Comparison of ENCODE assay signal across 14 cellular contexts in the genomic region with DNA sequence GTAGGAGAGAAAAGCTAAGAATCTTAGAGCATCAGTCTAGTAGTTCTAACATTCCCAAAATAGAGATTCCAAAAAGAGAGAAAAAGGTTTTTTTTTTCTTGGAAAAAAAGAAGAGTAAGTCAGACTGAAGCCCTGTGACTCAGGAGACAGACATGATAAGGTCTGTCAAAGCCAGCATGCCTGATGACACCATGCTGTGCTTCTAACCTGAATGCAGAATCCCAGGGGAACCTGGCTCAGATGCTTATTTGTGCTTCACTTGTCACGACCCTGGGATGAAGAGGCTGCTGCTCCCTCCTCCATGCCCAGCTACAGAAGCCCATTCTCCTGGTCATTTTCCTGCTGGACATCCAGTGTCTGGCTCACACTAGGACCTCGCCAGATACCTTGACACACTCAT. TPM values are rescaled to one million over a fixed set of nuclear protein-coding genes. Genes with fewer than 3 reads are reported as not detected.
"Had no signal": no experiment of that assay in that cellular context is flagged by ENCODE, and none has a peak within 500 bp of the region (broad histone marks: within the 10 kb centered on the region; RNA-seq: fewer than 3 reads in every experiment).

No MANE protein-coding gene starts in this region.

- H3K4me3 ChIP-seq: esophagus squamous epithelium, pancreas, tibial nerve had no signal

- ATAC-seq: activated CD4-positive, alpha-beta T cell treated with anti-CD3 and anti-CD28 coated beads for 36 hours; activated CD8-positive, alpha-beta T cell treated with anti-CD3 and anti-CD28 coated beads for 36 hours; pancreas had no signal

- H3K27ac Mint-ChIP-seq: activated CD4-positive, alpha-beta T cell treated with anti-CD3 and anti-CD28 coated beads for 36 hours; activated CD8-positive, alpha-beta T cell treated with anti-CD3 and anti-CD28 coated beads for 36 hours had no signal

- H3K4me1 ChIP-seq: esophagus squamous epithelium, pancreas, tibial nerve had no signal

- H3K9me3 Mint-ChIP-seq: activated CD8-positive, alpha-beta T cell treated with anti-CD3 and anti-CD28 coated beads for 36 hours; neural crest cell had no signal

- H3K36me3 ChIP-seq: esophagus squamous epithelium, pancreas, tibial nerve had no signal

- DNase-seq: activated CD4-positive, alpha-beta T cell treated with anti-CD3 and anti-CD28 coated beads for 36 hours; activated CD8-positive, alpha-beta memory T cell treated with anti-CD3 and anti-CD28 coated beads, Interleukin-2, amount 50 U/mL, for 48 hours; activated CD8-positive, alpha-beta T cell treated with anti-CD3 and anti-CD28 coated beads for 36 hours; aorta; esophagus squamous epithelium; foreskin fibroblast; pancreas; T-helper 9 cell had no signal

- H3K27me3 ChIP-seq: esophagus squamous epithelium, pancreas, tibial nerve had no signal

- H3K4me3 Mint-ChIP-seq: activated CD4-positive, alpha-beta T cell treated with anti-CD3 and anti-CD28 coated beads for 36 hours; activated CD8-positive, alpha-beta T cell treated with anti-CD3 and anti-CD28 coated beads for 36 hours; neural crest cell had no signal

- H3K9me3 ChIP-seq: esophagus squamous epithelium, pancreas, tibial nerve had no signal

- H3K4me1 Mint-ChIP-seq: activated CD4-positive, alpha-beta T cell treated with anti-CD3 and anti-CD28 coated beads for 36 hours; neural crest cell had no signal

- H3K27ac ChIP-seq: esophagus squamous epithelium, pancreas, tibial nerve, VCaP had no signal

RNA-seq across cellular contexts. Expression of a gene that starts 44.3 kb away (rescaled TPM):
- total RNA-seq: activated CD4-positive, alpha-beta T cell treated with anti-CD3 and anti-CD28 coated beads for 36 hours; activated CD8-positive, alpha-beta T cell treated with anti-CD3 and anti-CD28 coated beads for 36 hours; bronchial epithelial cell; esophagus squamous epithelium; kidney epithelial cell; neural crest cell; skeletal muscle tissue had no signal
